Comparison of ENCODE assay signal across 8 cellular contexts in genomic region chr19:10404888-10405808, GRCh38. TPM values are rescaled to one million over a fixed set of nuclear protein-coding genes. Genes with fewer than 3 reads are reported as not detected.
A peak's percentile ranks its signal among the peaks of the same experiment; 100 is the strongest.
DNase-seq lines count a peak whose midpoint lies in the region; ATAC-seq and TF ChIP-seq lines count a peak whose summit lies in the region.

No MANE protein-coding gene starts in this region.

- ATAC-seq in GM18870 (IDR thresholded peaks at IDR 0.05; ENCODE audit: unreplicated experiment) (no peak), GM21528 (IDR thresholded peaks at IDR 0.05; ENCODE audit: low FRiP score, unreplicated experiment) (no peak)

- H2BK120ac ChIP-seq in mesendoderm (ENCODE audit: low read depth, low read length): no peak overlapping the region

- H2BK5ac ChIP-seq in mesendoderm (ENCODE audit: low read length): no peak overlapping the region

- H3K4me1 ChIP-seq in ACC112 (ENCODE audit: control insufficient read depth, insufficient read depth, low read length, unreplicated experiment) (peaks cover 12% of the 10 kb centered on the region), KMS-11 (ENCODE audit: low read depth, poor library complexity, severe bottlenecking) (peaks cover 48% of the 10 kb centered on the region), adipocyte (ENCODE audit: control insufficient read depth, insufficient read depth, low read length) (peaks cover 32% of the 10 kb centered on the region), mesendoderm (ENCODE audit: control insufficient read depth, low read depth, low read length) (no peaks in the 10 kb centered on the region)

- H3K27ac ChIP-seq in ACC112 (ENCODE audit: low read depth, low read length): no peak overlapping the region
- no peak overlapping the region for H3K27ac ChIP-seq in KMS-11
- no peak overlapping the region for H3K27ac ChIP-seq in mesendoderm (ENCODE audit: low read depth, low read length)

- H3K9me3 ChIP-seq in adipocyte (ENCODE audit: control insufficient read depth, low read length): no peaks in the 10 kb centered on the region

- H3K27me3 ChIP-seq in ACC112 (ENCODE audit: insufficient read depth, low read length) (no peaks in the 10 kb centered on the region), KMS-11 (ENCODE audit: insufficient read depth, low read depth) (no peaks in the 10 kb centered on the region), adipocyte (replicated peaks; ENCODE audit: control insufficient read depth, insufficient read depth, low read length) (peaks cover 3% of the 10 kb centered on the region), mesendoderm (ENCODE audit: insufficient read depth, low read length, poor library complexity) (peaks cover 9% of the 10 kb centered on the region)

- H3K4me2 ChIP-seq in KMS-11 (peak overlapping the region; percentile 95), mesendoderm (ENCODE audit: low read length) (peak overlapping the region; percentile 95)

- H3K56ac ChIP-seq in mesendoderm (ENCODE audit: low read length): peak overlapping the region; percentile 87

- H3K36me3 ChIP-seq in ACC112 (ENCODE audit: insufficient read depth, low read length): no peaks in the 10 kb centered on the region
- H3K36me3 ChIP-seq in KMS-11 (ENCODE audit: insufficient read depth): no peaks in the 10 kb centered on the region
- H3K36me3 ChIP-seq in adipocyte (ENCODE audit: control insufficient read depth, insufficient read depth, low read length, severe bottlenecking): peaks cover 5% of the 10 kb centered on the region
- no peaks in the 10 kb centered on the region for H3K36me3 ChIP-seq in mesendoderm (ENCODE audit: control insufficient read depth, insufficient read depth, low read length)

- H3K9ac ChIP-seq in KMS-11 (peak overlapping the region; percentile 69; the same call in 1 of the 2 replicates), adipocyte (ENCODE audit: low read length) (peak overlapping the region; percentile 20), mesendoderm (ENCODE audit: low read length) (peak overlapping the region; percentile 69)

- no peak for TF ChIP-seq CTCF in KMS-11 (conservative IDR thresholded peaks at IDR 0.05; ENCODE audit: low read depth, low read length)

- no peak overlapping the region for H2BK15ac ChIP-seq in mesendoderm (replicated peaks; ENCODE audit: low read depth)

- H3K4me3 ChIP-seq in ACC112 (ENCODE audit: low read depth, low read length) (peak overlapping the region; percentile 91), KMS-11 (IDR thresholded peaks at IDR 0.05; ENCODE audit: insufficient read depth, low read depth, low read length) (no peak overlapping the region), adipocyte (ENCODE audit: low read length) (peak overlapping the region; percentile 95), mesendoderm (ENCODE audit: low read length) (no peak overlapping the region)

- no peak overlapping the region for H2AFZ ChIP-seq in ACC112 (ENCODE audit: low read length, unreplicated experiment)
- H2AFZ ChIP-seq in KMS-11 (ENCODE audit: low read depth): peak overlapping the region; percentile 82

- H4K8ac ChIP-seq in mesendoderm (ENCODE audit: low read depth, low read length): no peak overlapping the region

- peaks cover 32% of the 10 kb centered on the region for H3K79me2 ChIP-seq in ACC112 (ENCODE audit: control insufficient read depth, insufficient read depth, low read length, unreplicated experiment)
- peaks cover 31% of the 10 kb centered on the region for H3K79me2 ChIP-seq in KMS-11 (ENCODE audit: insufficient read depth, low read depth)
- peaks cover 29% of the 10 kb centered on the region for H3K79me2 ChIP-seq in mesendoderm (ENCODE audit: control insufficient read depth, insufficient read depth, low read length)

- peak; percentile 25 for DNase-seq in adipocyte (ENCODE audit: low read depth)
- DNase-seq in mesendoderm: no peak
- DNase-seq in midbrain (lab: John Stamatoyannopoulos, UW): no peak
- DNase-seq in NCI-H2107 treated with DMSO at 0.1 percent for 48 hours (lab: John Stamatoyannopoulos, UW; ENCODE audit: unreplicated experiment): no peak

- H4K5ac ChIP-seq in mesendoderm (ENCODE audit: low read length): no peak overlapping the region

- H4K20me1 ChIP-seq in KMS-11 (ENCODE audit: insufficient read depth): no peaks in the 10 kb centered on the region

- H3K18ac ChIP-seq in mesendoderm (ENCODE audit: low read length): no peak overlapping the region

- no CpG with 5 or more reads among the region's 43 CpGs for WGBS in mesendoderm (ENCODE audit: extremely low coverage, insufficient coverage, low lambda C conversion rate)

- H3K79me1 ChIP-seq in mesendoderm (ENCODE audit: low read length): peaks cover 12% of the 10 kb centered on the region

- H2AK5ac ChIP-seq in mesendoderm (ENCODE audit: low read length): no peak overlapping the region

- no peak overlapping the region for H3K4ac ChIP-seq in mesendoderm (ENCODE audit: low read depth, low read length)

- no peak overlapping the region for H3K23ac ChIP-seq in mesendoderm (ENCODE audit: low read length)

RNA-seq across cellular contexts. Expression of gene CDC37, which starts 1.8 kb away (rescaled TPM):
- polyA plus RNA-seq in mesendoderm (2013, experiment 1 of 2): 151 TPM
- 153 TPM for polyA plus RNA-seq in mesendoderm (2013, experiment 2 of 2)

RNA-seq across cellular contexts. Expression of gene PDE4A, which starts 15.2 kb away (rescaled TPM):
- polyA plus RNA-seq in mesendoderm (2013, experiment 1 of 2): 1.4 TPM
- 1.4 TPM for polyA plus RNA-seq in mesendoderm (2013, experiment 2 of 2)

RNA-seq across cellular contexts. Expression of gene TYK2, which starts 24.8 kb away (rescaled TPM):
- polyA plus RNA-seq in mesendoderm (2013, experiment 1 of 2): 21.2 TPM
- polyA plus RNA-seq in mesendoderm (2013, experiment 2 of 2): 21.8 TPM

Comparison
In these comparisons a context has a peak if more than half of its experiments do, and no peak if none do; other contexts are left out.
1. H3K4me3 ChIP-seq: peak in ACC112 (single experiment) and adipocyte (single experiment); none in KMS-11 (single experiment) and mesendoderm (single experiment).
2. Peak in every context shown above with its lines, with median percentiles within 50 percentile points of each other: H3K9ac ChIP-seq.